ENCODE assay signal across 8 cellular contexts in the genomic region with DNA sequence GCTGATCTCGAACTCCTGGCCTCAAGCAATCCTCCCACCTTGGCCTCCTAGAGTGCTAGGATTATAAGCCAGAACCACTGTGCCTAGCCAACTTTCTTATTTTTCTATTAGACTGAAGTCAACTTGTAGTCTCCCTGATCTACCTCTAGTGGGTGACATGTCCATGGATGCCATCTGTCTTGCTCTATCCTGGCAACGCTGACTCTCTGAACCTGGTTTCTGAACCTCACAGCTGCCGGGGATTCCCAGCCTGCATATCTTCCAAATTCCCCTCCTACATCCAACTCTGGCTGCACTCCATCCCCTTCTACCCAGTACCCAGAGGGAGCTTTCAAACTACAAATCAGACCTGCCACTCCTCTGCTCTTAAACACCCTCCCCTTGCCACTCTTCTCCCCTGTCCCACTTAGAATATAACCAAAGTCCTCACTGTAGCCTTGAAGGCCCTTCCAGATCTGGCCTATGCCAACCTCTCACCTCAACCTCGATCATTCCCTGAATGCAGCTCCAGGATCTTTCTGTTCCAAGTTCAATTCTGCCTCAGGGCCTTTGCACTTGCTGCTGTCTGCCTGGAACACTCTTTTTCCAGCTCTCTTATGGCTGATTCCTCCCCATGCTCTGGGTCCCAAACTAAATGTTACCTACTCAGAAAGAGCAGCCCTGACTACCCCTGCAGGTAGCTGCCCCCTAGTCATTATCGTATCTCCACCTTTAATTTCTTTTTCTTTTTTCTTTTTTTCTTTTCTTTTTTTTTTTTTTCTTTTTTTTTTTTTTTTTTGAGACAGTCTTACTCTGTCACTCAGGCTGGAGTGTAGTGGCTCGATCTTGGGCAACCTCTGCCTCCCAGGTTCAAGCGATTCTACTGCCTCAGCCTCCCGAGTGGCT. TPM values are rescaled to one million over a fixed set of nuclear protein-coding genes. Genes with fewer than 3 reads are reported as not detected.
DNase-seq lines count a peak whose midpoint lies in the region; ATAC-seq, FAIRE-seq and TF ChIP-seq lines count a peak whose summit lies in the region.
"Had no signal": no experiment of that assay in that cellular context is flagged by ENCODE, and none has a peak within 500 bp of the region (broad histone marks: within the 10 kb centered on the region; RNA-seq: fewer than 3 reads in every experiment).

No MANE protein-coding gene starts in this region.

- no peak overlapping the region for H3K4me2 ChIP-seq in A549

- no peaks in the 10 kb centered on the region for H3K4me1 ChIP-seq in A549
- H3K4me1 ChIP-seq in endocrine pancreas (ENCODE audit: control insufficient read depth, insufficient read depth, low read length): no peaks in the 10 kb centered on the region
- H3K4me1 ChIP-seq: Caco-2 had no signal

- 79% methylated on average over 8 of the region's 8 CpGs for WGBS in A549 (ENCODE audit: missing lambda C conversion rate)

- POLR2A ChIA-PET in A549 (lab: Yijun Ruan, JAX) (interaction anchor here (1.5 kb wide), 2 partner anchors 16 to 84 kb away, joined by 4 to 6 read pairs; a partner anchor contains a TSS), HEK293T (lab: Yijun Ruan, JAX) (no interaction called here)

- TF ChIP-seq POLR2A in A549 (IDR thresholded peaks at IDR 0.05; ENCODE audit: low read length): no peak

- H3K9me3 ChIP-seq in A549 (no peaks in the 10 kb centered on the region), endocrine pancreas (ENCODE audit: control insufficient read depth, low read length) (no peaks in the 10 kb centered on the region)
- H3K9me3 ChIP-seq: Caco-2 had no signal

- peak; percentile 5; the same call in 1 of the 3 replicates for TF ChIP-seq CTCF in A549 (IDR thresholded peaks at IDR 0.05)

- peaks cover 2% of the 10 kb centered on the region for H3K27me3 ChIP-seq in H7 (ENCODE audit: control insufficient read depth, insufficient read depth, low read length)
- H3K27me3 ChIP-seq in endocrine pancreas (ENCODE audit: control insufficient read depth, insufficient read depth, low read length): no peaks in the 10 kb centered on the region

- TF ChIP-seq EP300 in A549 (IDR thresholded peaks at IDR 0.05): no peak

- peak; percentile 41 to 60; a peak in 3 of 6 replicates for ATAC-seq in A549
- ATAC-seq in GM18861 (IDR thresholded peaks at IDR 0.05; ENCODE audit: unreplicated experiment): no peak
- no peak for ATAC-seq in GM21381 (IDR thresholded peaks at IDR 0.05; ENCODE audit: unreplicated experiment)

- H3K36me3 ChIP-seq in H7 (replicated peaks; ENCODE audit: control insufficient read depth, insufficient read depth, low read length): no peaks in the 10 kb centered on the region; the same call in 1 of the 2 replicates
- peaks cover 4% of the 10 kb centered on the region for H3K36me3 ChIP-seq in endocrine pancreas (ENCODE audit: control insufficient read depth, insufficient read depth, low read length)

- H3K27ac ChIP-seq in A549: no peak overlapping the region

- H3K9ac ChIP-seq in endocrine pancreas (ENCODE audit: control insufficient read depth, insufficient read depth, low read length): no peak overlapping the region

- H3K4me3 ChIP-seq in A549: no peak overlapping the region
- no peak overlapping the region for H3K4me3 ChIP-seq in H7 (ENCODE audit: insufficient read depth, low read depth, low read length)
- peak overlapping the region; percentile 69 for H3K4me3 ChIP-seq in endocrine pancreas (ENCODE audit: control insufficient read depth, insufficient read depth, low read length)

- CTCF ChIA-PET in A549 (lab: Yijun Ruan, JAX): interaction anchor here (0.6 to 2.9 kb wide), 10 partner anchors 9 to 99 kb away, joined by 3 to 17 read pairs (median 4); no protein-coding TSS in a partner anchor
- CTCF ChIA-PET in HEK293T (lab: Yijun Ruan, JAX): no interaction called here

- TF ChIP-seq RAD21 in A549 (conservative IDR thresholded peaks at IDR 0.05 in 1 of 2, IDR thresholded peaks at IDR 0.05 in 1 of 2): peak in 1 of 2 experiments; percentile 41; a peak in 2 of 5 replicates

- peak; percentile 32 for FAIRE-seq in A549 (lab: Jason Lieb, UNC)

- DNase-seq in A549 (ENCODE audit: low read depth in 1 of 2, low spot score in 1 of 2) (peak in 1 of 2 experiments; percentile 61), H7 (peak; percentile 60), HEK293T (ENCODE audit: extremely low spot score) (no peak)
- DNase-seq: Caco-2; stimulated activated naive B cell treated with anti-CD40 and anti-IgM and Interleukin-4, amounts not matched to agents 10 μg/mL and 1 μg/mL and 100 μg/mL, for 72 hours had no signal

TF ChIP-seq in A549, 52 proteins besides CTCF, POLR2A, EP300 and RAD21 (continues in another document):
- no peak for TF ChIP-seq NFE2L2 (conservative IDR thresholded peaks at IDR 0.05; ENCODE audit: low read length)
- TF ChIP-seq, protein P1, sequence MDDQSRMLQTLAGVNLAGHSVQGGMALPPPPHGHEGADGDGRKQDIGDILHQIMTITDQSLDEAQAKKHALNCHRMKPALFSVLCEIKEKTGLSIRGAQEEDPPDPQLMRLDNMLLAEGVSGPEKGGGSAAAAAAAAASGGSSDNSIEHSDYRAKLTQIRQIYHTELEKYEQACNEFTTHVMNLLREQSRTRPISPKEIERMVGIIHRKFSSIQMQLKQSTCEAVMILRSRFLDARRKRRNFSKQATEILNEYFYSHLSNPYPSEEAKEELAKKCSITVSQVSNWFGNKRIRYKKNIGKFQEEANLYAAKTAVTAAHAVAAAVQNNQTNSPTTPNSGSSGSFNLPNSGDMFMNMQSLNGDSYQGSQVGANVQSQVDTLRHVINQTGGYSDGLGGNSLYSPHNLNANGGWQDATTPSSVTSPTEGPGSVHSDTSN (IDR thresholded peaks at IDR 0.05): no peak
- TF ChIP-seq NR3C1 (IDR thresholded peaks at IDR 0.05): no peak
- no peak for TF ChIP-seq JUNB (IDR thresholded peaks at IDR 0.05)
- TF ChIP-seq MAZ (IDR thresholded peaks at IDR 0.05; ENCODE audit: borderline replicate concordance, low read depth, low read length): no peak
- no peak for TF ChIP-seq POLR2AphosphoS2 (conservative IDR thresholded peaks at IDR 0.05; ENCODE audit: low read length)
- TF ChIP-seq HDAC2 (IDR thresholded peaks at IDR 0.05): no peak
- TF ChIP-seq SREBF2 (IDR thresholded peaks at IDR 0.05): no peak

TF ChIP-seq in HEK293T, 16 proteins besides CTCF, POLR2A, EP300 and RAD21:
- TF ChIP-seq, protein P2, sequence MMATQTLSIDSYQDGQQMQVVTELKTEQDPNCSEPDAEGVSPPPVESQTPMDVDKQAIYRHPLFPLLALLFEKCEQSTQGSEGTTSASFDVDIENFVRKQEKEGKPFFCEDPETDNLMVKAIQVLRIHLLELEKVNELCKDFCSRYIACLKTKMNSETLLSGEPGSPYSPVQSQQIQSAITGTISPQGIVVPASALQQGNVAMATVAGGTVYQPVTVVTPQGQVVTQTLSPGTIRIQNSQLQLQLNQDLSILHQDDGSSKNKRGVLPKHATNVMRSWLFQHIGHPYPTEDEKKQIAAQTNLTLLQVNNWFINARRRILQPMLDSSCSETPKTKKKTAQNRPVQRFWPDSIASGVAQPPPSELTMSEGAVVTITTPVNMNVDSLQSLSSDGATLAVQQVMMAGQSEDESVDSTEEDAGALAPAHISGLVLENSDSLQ (IDR thresholded peaks at IDR 0.05): no peak
- TF ChIP-seq FOXM1 (IDR thresholded peaks at IDR 0.05; ENCODE audit: borderline replicate concordance) (no peak), NFRKB (IDR thresholded peaks at IDR 0.05) (no peak)

RNA-seq across cellular contexts. Expression of a gene that starts 2.2 kb away (rescaled TPM):
- 1.1 and 1.4 TPM in 2 replicates for polyA plus RNA-seq in A549 (2011; rRNA removed)
- polyA plus RNA-seq in A549 (2012; cell fraction: cytosol; rRNA removed): 0.62 and 0.67 TPM in 2 replicates
- polyA plus RNA-seq in A549 (2012; cell fraction: nucleus; rRNA removed): 7.1 and 8.6 TPM in 2 replicates
- polyA plus RNA-seq in A549 (2017; fragmentation: RNase III; extraction: RNeasy Plus Mini Kit Qiagen cat#74134 plus additional on column Dnase treatment): 1.3 to 1.9 TPM (median 1.5 TPM) in 3 replicates
- 0.58 and 0.88 TPM in 2 replicates for polyA minus RNA-seq in A549 (2011; rRNA and poly(A)+ RNA removed)
- total RNA-seq in H7 (2014; rRNA removed; shearing (Covaris generic)): 1.5 and 8.0 TPM in 2 replicates

RNA-seq across cellular contexts. Expression of a gene that starts 16.5 kb away (rescaled TPM):
- 27.5 and 34.2 TPM in 2 replicates for polyA plus RNA-seq in A549 (2011; rRNA removed)
- 52.0 and 67.0 TPM in 2 replicates for polyA plus RNA-seq in A549 (2012; cell fraction: cytosol; rRNA removed)
- 104 and 143 TPM in 2 replicates for polyA plus RNA-seq in A549 (2012; cell fraction: nucleus; rRNA removed)
- 40.4 to 47.1 TPM (median 46.4 TPM) in 3 replicates for polyA plus RNA-seq in A549 (2017; fragmentation: RNase III; extraction: RNeasy Plus Mini Kit Qiagen cat#74134 plus additional on column Dnase treatment)
- polyA minus RNA-seq in A549 (2011; rRNA and poly(A)+ RNA removed): 10.6 and 13.2 TPM in 2 replicates
- 21.9 and 25.5 TPM in 2 replicates for total RNA-seq in H7 (2014; rRNA removed; shearing (Covaris generic))

RNA-seq across cellular contexts. Expression of a gene that starts 21.9 kb away (rescaled TPM):
- 0.56 and 0.60 TPM in 2 replicates for polyA plus RNA-seq in A549 (2011; rRNA removed)
- 0.47 and 0.52 TPM in 2 replicates for polyA plus RNA-seq in A549 (2012; cell fraction: cytosol; rRNA removed)
- polyA plus RNA-seq in A549 (2012; cell fraction: nucleus; rRNA removed): 4.8 and 5.1 TPM in 2 replicates
- polyA plus RNA-seq in A549 (2017; fragmentation: RNase III; extraction: RNeasy Plus Mini Kit Qiagen cat#74134 plus additional on column Dnase treatment): 0.37 to 0.49 TPM (median 0.44 TPM) in 3 replicates
- polyA minus RNA-seq in A549 (2011; rRNA and poly(A)+ RNA removed): 0.15 and 0.37 TPM in 2 replicates
- total RNA-seq in H7 (2014; rRNA removed; shearing (Covaris generic)): 14.4 and 27.0 TPM in 2 replicates

RNA-seq across cellular contexts. Expression of a gene that starts 23.6 kb away (rescaled TPM):
- polyA plus RNA-seq in A549 (2011; rRNA removed): 3.1 and 3.2 TPM in 2 replicates
- polyA plus RNA-seq in A549 (2012; cell fraction: cytosol; rRNA removed): 6.2 and 8.7 TPM in 2 replicates
- polyA plus RNA-seq in A549 (2012; cell fraction: nucleus; rRNA removed): 8.7 and 12.2 TPM in 2 replicates
- polyA plus RNA-seq in A549 (2017; fragmentation: RNase III; extraction: RNeasy Plus Mini Kit Qiagen cat#74134 plus additional on column Dnase treatment): 7.0 to 7.5 TPM (median 7.5 TPM) in 3 replicates
- 1.5 and 2.7 TPM in 2 replicates for polyA minus RNA-seq in A549 (2011; rRNA and poly(A)+ RNA removed)
- 2.9 and 5.4 TPM in 2 replicates for total RNA-seq in H7 (2014; rRNA removed; shearing (Covaris generic))

RNA-seq across cellular contexts. Expression of a gene that starts 24.2 kb away (rescaled TPM):
- polyA plus RNA-seq in A549 (2011; rRNA removed) (15.5 and 16.0 TPM in 2 replicates), A549 (2017; fragmentation: RNase III; extraction: RNeasy Plus Mini Kit Qiagen cat#74134 plus additional on column Dnase treatment) (30.9 to 34.1 TPM (median 32.9 TPM) in 3 replicates)
- 47.8 and 58.0 TPM in 2 replicates for polyA plus RNA-seq in A549 (2012; cell fraction: cytosol; rRNA removed)
- polyA plus RNA-seq in A549 (2012; cell fraction: nucleus; rRNA removed): 224 and 304 TPM in 2 replicates
- 30.6 and 34.2 TPM in 2 replicates for polyA minus RNA-seq in A549 (2011; rRNA and poly(A)+ RNA removed)
- total RNA-seq in H7 (2014; rRNA removed; shearing (Covaris generic)): 27.0 and 35.1 TPM in 2 replicates

Comparison
In these comparisons a context has a peak if more than half of its experiments do, and no peak if none do; other contexts are left out.
1. ATAC-seq: peak in A549 (2 of 2); none in GM18861 (single experiment) and GM21381 (single experiment).